In the genomic region with DNA sequence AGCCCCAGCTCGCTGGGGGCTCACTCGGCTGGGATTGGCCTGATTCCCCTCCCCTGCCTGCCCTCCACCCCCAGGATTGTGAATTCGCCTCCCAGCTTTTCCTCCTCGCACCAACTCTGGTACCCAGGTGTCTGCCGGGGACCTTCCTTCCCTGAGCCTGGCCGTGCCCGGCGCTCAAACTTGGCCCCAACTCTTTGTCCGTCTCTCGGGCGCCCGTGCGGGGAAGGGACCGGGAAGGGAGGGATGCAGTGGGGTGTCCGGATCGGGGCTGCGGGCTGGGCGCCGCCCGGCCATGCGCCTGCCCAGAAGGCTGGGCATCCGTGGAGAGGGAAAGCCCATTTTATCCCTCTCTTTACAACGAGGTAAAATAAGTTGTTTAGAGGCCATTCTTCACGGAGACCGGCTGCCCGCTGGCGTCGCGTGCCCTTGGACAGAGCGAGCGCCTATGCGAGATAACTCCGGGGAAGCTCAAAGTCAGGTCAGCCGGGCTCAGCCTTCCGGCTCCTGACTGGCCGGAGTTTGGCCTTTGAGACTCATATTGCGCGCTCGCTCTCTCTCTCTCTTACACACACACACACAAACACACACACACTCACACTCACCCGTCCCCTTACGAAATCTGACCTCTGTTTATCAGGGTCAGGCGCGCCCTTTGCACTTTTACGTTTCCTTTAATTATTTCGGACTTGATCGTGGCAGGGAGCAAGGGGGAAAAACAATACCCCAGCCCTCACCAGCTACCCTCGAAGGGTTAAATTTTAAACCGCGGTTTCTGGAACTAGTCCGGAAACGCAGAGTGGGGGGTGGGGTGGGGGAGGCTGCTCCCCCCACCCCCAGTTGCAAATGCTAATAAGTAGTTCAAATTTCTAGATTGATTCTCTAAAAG, we compare ENCODE assay signal across 8 cellular contexts. TPM values are rescaled to one million over a fixed set of nuclear protein-coding genes. Genes with fewer than 3 reads are reported as not detected.
DNase-seq lines count a peak whose midpoint lies in the region; ATAC-seq and TF ChIP-seq lines count a peak whose summit lies in the region.

No MANE protein-coding gene starts in this region.

- peak overlapping the region; percentile 85 for H3K4me3 Mint-ChIP-seq in activated naive CD4-positive, alpha-beta T cell treated with anti-CD3 and anti-CD28 coated beads, Interleukin-2, amount 10 ng/mL, durations not matched to agents 7 days and 5 days

- no peaks in the 10 kb centered on the region for H3K36me3 ChIP-seq in BLaER1

- peaks cover 31% of the 10 kb centered on the region for H4K20me1 ChIP-seq in BLaER1

- TF ChIP-seq CTCF in omental fat pad (IDR thresholded peaks at IDR 0.05): no peak

- H3K9me3 Mint-ChIP-seq in activated naive CD4-positive, alpha-beta T cell treated with anti-CD3 and anti-CD28 coated beads, Interleukin-2, amount 10 ng/mL, durations not matched to agents 7 days and 5 days: no peaks in the 10 kb centered on the region

- CTCF ChIA-PET in activated naive CD4-positive, alpha-beta T cell treated with anti-CD3 and anti-CD28 coated beads, Interleukin-2, amount 10 ng/mL, durations not matched to agents 7 days and 5 days (lab: Charles Lee): interaction anchor here (0.6 to 1.8 kb wide), 11 partner anchors 16 to 1097 kb away, joined by 3 to 7 read pairs (median 3); no protein-coding TSS in a partner anchor

- ATAC-seq in omental fat pad (ENCODE audit: low FRiP score) (peak; percentile 37), HG03521 (IDR thresholded peaks at IDR 0.05; ENCODE audit: unreplicated experiment) (no peak)

- H3K27ac Mint-ChIP-seq in activated naive CD4-positive, alpha-beta T cell treated with anti-CD3 and anti-CD28 coated beads, Interleukin-2, amount 10 ng/mL, durations not matched to agents 7 days and 5 days: peak overlapping the region; percentile 93

- DNase-seq in LHCN-M2 (ENCODE audit: low read depth) (peak; percentile 49), head of caudate nucleus (peak in 38 of 42 donors; percentile 12 to 78 (median 40)), omental fat pad (ENCODE audit: low spot score) (no peak), cerebellar nuclear complex (lab: John Stamatoyannopoulos, UW) (no peak), HT-29 (ENCODE audit: low spot score) (no peak)
- peak; percentile 51 for DNase-seq in activated naive CD4-positive, alpha-beta T cell treated with anti-CD3 and anti-CD28 coated beads, Interleukin-2, amount 10 ng/mL, durations not matched to agents 7 days and 5 days

- peaks cover 52% of the 10 kb centered on the region for H3K27me3 ChIP-seq in BLaER1

- peak overlapping the region; percentile 100 for H3K4me2 ChIP-seq in BLaER1

- H3K36me3 Mint-ChIP-seq in activated naive CD4-positive, alpha-beta T cell treated with anti-CD3 and anti-CD28 coated beads, Interleukin-2, amount 10 ng/mL, durations not matched to agents 7 days and 5 days: peaks cover 12% of the 10 kb centered on the region

- H3K27ac ChIP-seq in BLaER1: no peak overlapping the region

- no peaks in the 10 kb centered on the region for H3K9me3 ChIP-seq in BLaER1

- peak overlapping the region; percentile 72 for H3K4me3 ChIP-seq in BLaER1

- intact Hi-C loops in head of caudate nucleus (cut with DNase I): loop anchor here (5.0 to 10.0 kb wide), 4 partner anchors 269 to 1507 kb away; partner anchors contain the start of gene WWOX

- H3K27me3 Mint-ChIP-seq in activated naive CD4-positive, alpha-beta T cell treated with anti-CD3 and anti-CD28 coated beads, Interleukin-2, amount 10 ng/mL, durations not matched to agents 7 days and 5 days: peaks cover 51% of the 10 kb centered on the region

- peaks cover 48% of the 10 kb centered on the region for H3K4me1 Mint-ChIP-seq in activated naive CD4-positive, alpha-beta T cell treated with anti-CD3 and anti-CD28 coated beads, Interleukin-2, amount 10 ng/mL, durations not matched to agents 7 days and 5 days

- H3K9ac ChIP-seq in BLaER1: peak overlapping the region; percentile 64; the same call in 1 of the 2 replicates

- peaks cover 25% of the 10 kb centered on the region for H3K4me1 ChIP-seq in BLaER1

RNA-seq across cellular contexts. Expression of gene MAF, which starts 0.8 kb away (rescaled TPM):
- total RNA-seq in LHCN-M2 (2014; rRNA removed): 2.4 and 2.6 TPM in 2 replicates
- 2.8 TPM for polyA plus RNA-seq in LHCN-M2 (2012)
- 10 to 100 TPM; 49.8 to 83.6 (median 67.8) TPM for total RNA-seq in omental fat pad
- not detected in 2 replicates for total RNA-seq in HT-29 (2014; rRNA removed; shearing (Covaris generic))

Comparison
In these comparisons a context has a peak if more than half of its experiments do, and no peak if none do; other contexts are left out.
1. DNase-seq: peak in LHCN-M2 (single experiment), activated naive CD4-positive, alpha-beta T cell treated with anti-CD3 and anti-CD28 coated beads, Interleukin-2, amount 10 ng/mL, durations not matched to agents 7 days and 5 days (single experiment) and head of caudate nucleus (38 of 42); none in omental fat pad (single experiment), cerebellar nuclear complex (0 of 2) and HT-29 (single experiment).
2. RNA of gene MAF, which starts 0.8 kb away (total RNA-seq): 49.8 to 83.6 TPM in omental fat pad; 2.4 to 2.6 TPM in LHCN-M2 and not detected in HT-29; every median in the first group is over 10 times any median in the second.